In the genomic region with DNA sequence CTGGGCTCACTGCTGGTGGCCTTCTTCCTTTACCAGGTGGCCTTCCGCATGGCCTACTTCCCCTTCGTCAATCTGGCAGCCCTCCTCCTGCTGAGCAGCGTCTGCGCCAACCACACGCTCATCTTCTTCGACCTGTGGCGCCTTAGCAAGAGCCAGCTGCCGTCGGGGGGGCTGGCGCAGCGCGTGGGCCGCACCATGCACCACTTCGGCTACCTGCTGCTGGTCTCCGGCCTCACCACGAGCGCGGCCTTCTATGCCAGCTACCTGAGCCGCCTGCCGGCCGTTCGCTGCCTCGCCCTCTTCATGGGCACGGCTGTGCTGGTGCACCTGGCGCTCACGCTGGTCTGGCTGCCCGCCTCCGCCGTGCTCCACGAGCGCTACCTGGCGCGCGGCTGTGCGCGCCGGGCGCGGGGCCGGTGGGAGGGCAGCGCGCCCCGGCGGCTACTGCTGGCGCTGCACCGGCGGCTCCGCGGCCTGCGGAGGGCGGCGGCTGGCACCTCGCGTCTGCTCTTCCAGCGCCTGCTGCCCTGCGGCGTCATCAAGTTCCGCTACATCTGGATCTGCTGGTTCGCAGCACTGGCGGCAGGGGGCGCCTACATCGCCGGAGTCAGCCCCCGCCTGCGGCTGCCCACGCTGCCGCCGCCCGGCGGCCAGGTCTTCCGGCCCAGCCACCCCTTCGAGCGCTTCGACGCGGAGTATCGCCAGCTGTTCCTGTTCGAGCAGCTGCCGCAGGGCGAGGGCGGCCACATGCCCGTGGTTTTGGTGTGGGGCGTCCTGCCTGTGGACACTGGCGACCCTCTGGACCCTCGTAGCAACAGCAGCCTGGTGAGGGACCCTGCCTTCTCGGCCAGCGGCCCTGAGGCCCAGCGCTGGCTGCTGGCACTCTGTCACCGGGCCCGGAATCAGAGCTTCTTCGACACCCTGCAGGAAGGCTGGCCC, we compare ENCODE assay signal across 8 cellular contexts. TPM values are rescaled to one million over a fixed set of nuclear protein-coding genes. Genes with fewer than 3 reads are reported as not detected.
DNase-seq lines count a peak whose midpoint lies in the region; ATAC-seq, FAIRE-seq and TF ChIP-seq lines count a peak whose summit lies in the region.

No MANE protein-coding gene starts in this region.

- H3K27me3 ChIP-seq in HCT116 (ENCODE audit: insufficient read depth, low read length) (no peaks in the 10 kb centered on the region), brain microvascular endothelial cell (replicated peaks) (no peaks in the 10 kb centered on the region), small intestine (ENCODE audit: control insufficient read depth in 2 of 2, insufficient read depth in 2 of 2, low read length in 2 of 2) (no peaks in the 10 kb centered on the region)

- in situ Hi-C loops in brain microvascular endothelial cell (cut with HindIII; ENCODE audit: low pct_ligation_motif_present, low sequenced_read_pairs): no loop called here

- peak overlapping the region; percentile 67 for H3K4me2 ChIP-seq in HCT116 (ENCODE audit: low read length)

- DNase-seq in GF-D8 (lab: John Stamatoyannopoulos, UW): peak; percentile 60
- peak; percentile 81 for DNase-seq in HCT116 (ENCODE audit: low read depth, low spot score)
- DNase-seq in NAMALWA (ENCODE audit: low spot score): peak; percentile 94
- DNase-seq in UCSD-AML1 (lab: John Stamatoyannopoulos, UW; ENCODE audit: unreplicated experiment): peak; percentile 93
- peak; percentile 72 for DNase-seq in brain microvascular endothelial cell
- DNase-seq in iPS-NIHi11 (ENCODE audit: low spot score): peak; percentile 98
- DNase-seq in small intestine: peak; percentile 91
- no peak for DNase-seq in NCI-H1417 treated with DMSO at 0.1 percent for 48 hours (lab: John Stamatoyannopoulos, UW)

- intact Hi-C loops in HCT116 (cut with micrococcal nuclease): loop anchor here (1.0 kb wide), 1 partner anchor 54 kb away; no protein-coding TSS in a partner anchor

- H3K36me3 ChIP-seq in HCT116 (ENCODE audit: control insufficient read depth in 1 of 2, insufficient read depth in 2 of 2, low read length in 2 of 2) (no peaks in the 10 kb centered on the region), brain microvascular endothelial cell (replicated peaks) (no peaks in the 10 kb centered on the region), small intestine (ENCODE audit: control insufficient read depth in 2 of 2, insufficient read depth in 2 of 2, low read length in 2 of 2) (no peaks in the 10 kb centered on the region)

- H3K9ac ChIP-seq in HCT116 (ENCODE audit: low read length): peak overlapping the region; percentile 35; the same call in 1 of the 2 replicates

- no peaks in the 10 kb centered on the region for H4K20me1 ChIP-seq in HCT116 (ENCODE audit: insufficient read depth)

- TF ChIP-seq RAD21 in HCT116 (IDR thresholded peaks at IDR 0.05; ENCODE audit: low read depth): peak; percentile 66

- no peak for TF ChIP-seq POLR2A in HCT116 (IDR thresholded peaks at IDR 0.05; ENCODE audit: borderline replicate concordance, extremely low read depth, insufficient read depth, insufficient read length)

- H3K9me2 ChIP-seq in HCT116 (ENCODE audit: insufficient read depth): no peaks in the 10 kb centered on the region

- H2AFZ ChIP-seq in HCT116 (ENCODE audit: low read depth, low read length, poor library complexity, severe bottlenecking): no peak overlapping the region

- CTCF ChIA-PET in HCT116 (lab: Charles Lee): interaction anchor here (0.9 to 1.6 kb wide), 6 partner anchors 15 to 526 kb away, joined by 3 to 6 read pairs (median 3); partner anchors contain the start of genes CCDC9B, KNSTRN and VPS18

- RAD21 ChIA-PET in HCT116 (lab: Charles Lee; ENCODE audit: low non-redundant PET in 1 of 2, low total read pairs in 2 of 2, uncharacterized antibody in 2 of 2, unreplicated experiment in 2 of 2): interaction anchor here in 1 of 2 experiments (1.0 to 1.3 kb wide), 2 partner anchors 29 to 45 kb away, joined by 3 to 5 read pairs; partner anchors contain the start of gene INAFM2

- H3K4me1 ChIP-seq in HCT116 (ENCODE audit: control insufficient read depth in 1 of 2, insufficient read depth in 2 of 2, low read length in 2 of 2): peaks cover 7 to 16% of the 10 kb centered on the region in 2 experiments; a peak in 3 of 4 replicates
- peaks cover 0 to 5% of the 10 kb centered on the region in 2 donors for H3K4me1 ChIP-seq in small intestine (ENCODE audit: control insufficient read depth in 2 of 2, insufficient read depth in 1 of 2, low read depth in 1 of 2, low read length in 1 of 2)

- peak; percentile 92 for ATAC-seq in HCT116

- WGBS in small intestine, 3 donors: 7 to 10% (median 8%) methylated on average over 75 to 91 of the region's 91 CpGs

- POLR2A ChIA-PET in HCT116 (lab: Charles Lee): interaction anchor here (0.9 kb wide), 1 partner anchor 27 kb away, joined by 3 read pairs; the partner anchor contains the start of gene CCDC9B

- TF ChIP-seq CTCF in HCT116 (IDR thresholded peaks at IDR 0.05 in 2 of 3, conservative IDR thresholded peaks at IDR 0.05 in 1 of 3; ENCODE audit: borderline replicate concordance in 1 of 3, insufficient read depth in 1 of 3, low read depth in 2 of 3, low read length in 2 of 3) (peak; percentile 67 to 96 (median 78)), brain microvascular endothelial cell (IDR thresholded peaks at IDR 0.05; ENCODE audit: low read depth, low read length, missing control alignments) (peak; percentile 68)

- H3K9me3 ChIP-seq in HCT116 (ENCODE audit: control insufficient read depth in 1 of 2, insufficient read depth in 1 of 2, low read depth in 1 of 2, low read length in 2 of 2) (no peaks in the 10 kb centered on the region), small intestine (ENCODE audit: control insufficient read depth, low read depth) (no peaks in the 10 kb centered on the region)

- H3K79me2 ChIP-seq in HCT116 (ENCODE audit: insufficient read depth, low read length): no peaks in the 10 kb centered on the region

- no peak for FAIRE-seq in small intestine (lab: Jason Lieb, UNC)

- no TSS peak for BruUV-seq in HCT116 (replicated peaks; lab: Mats Ljungman, UMichigan)

- H3K27ac ChIP-seq in HCT116 (ENCODE audit: low read depth, low read length) (peak overlapping the region; percentile 58; the same call in 1 of the 2 replicates), brain microvascular endothelial cell (no peak overlapping the region), small intestine (ENCODE audit: low read depth in 1 of 2, low read length in 1 of 2) (peak overlapping the region; percentile 34 to 62)

- peak overlapping the region; percentile 17 to 40; a peak in 2 of 4 replicates for H3K4me3 ChIP-seq in HCT116 (replicated peaks in 1 of 2; ENCODE audit: low read depth in 1 of 2, low read length in 2 of 2)
- peak overlapping the region; percentile 33 for H3K4me3 ChIP-seq in brain microvascular endothelial cell (ENCODE audit: low read depth, low read length)
- peak overlapping the region; percentile 20 for H3K4me3 ChIP-seq in small intestine (ENCODE audit: low read depth in 1 of 2, low read length in 2 of 2)

TF ChIP-seq in HCT116, 20 proteins besides CTCF, POLR2A, EP300 and RAD21:
- TF ChIP-seq FOSL1 (IDR thresholded peaks at IDR 0.05; ENCODE audit: low read depth) (no peak), SRF (IDR thresholded peaks at IDR 0.05; ENCODE audit: low read depth) (no peak), EGR1 (IDR thresholded peaks at IDR 0.05; ENCODE audit: low read depth) (peak; percentile 86), ZFX (IDR thresholded peaks at IDR 0.05) (peak; percentile 80; the same call in 1 of the 2 replicates), POLR2AphosphoS5 (IDR thresholded peaks at IDR 0.05; ENCODE audit: low read depth, low read length) (peak; percentile 50; the same call in 1 of the 2 replicates), SIN3A (IDR thresholded peaks at IDR 0.05; ENCODE audit: low read depth) (0 out of 2 replicates have a peak, but pooled peaks have one; percentile 42), CBX3 (IDR thresholded peaks at IDR 0.05; ENCODE audit: low read depth) (peak; percentile 89), EZH2phosphoT487 (IDR thresholded peaks at IDR 0.05; ENCODE audit: borderline replicate concordance) (no peak), YY1 (IDR thresholded peaks at IDR 0.05; ENCODE audit: extremely low read depth, insufficient replicate concordance, low read depth, low read length) (peak; percentile 62)
- TF ChIP-seq, protein P1, sequence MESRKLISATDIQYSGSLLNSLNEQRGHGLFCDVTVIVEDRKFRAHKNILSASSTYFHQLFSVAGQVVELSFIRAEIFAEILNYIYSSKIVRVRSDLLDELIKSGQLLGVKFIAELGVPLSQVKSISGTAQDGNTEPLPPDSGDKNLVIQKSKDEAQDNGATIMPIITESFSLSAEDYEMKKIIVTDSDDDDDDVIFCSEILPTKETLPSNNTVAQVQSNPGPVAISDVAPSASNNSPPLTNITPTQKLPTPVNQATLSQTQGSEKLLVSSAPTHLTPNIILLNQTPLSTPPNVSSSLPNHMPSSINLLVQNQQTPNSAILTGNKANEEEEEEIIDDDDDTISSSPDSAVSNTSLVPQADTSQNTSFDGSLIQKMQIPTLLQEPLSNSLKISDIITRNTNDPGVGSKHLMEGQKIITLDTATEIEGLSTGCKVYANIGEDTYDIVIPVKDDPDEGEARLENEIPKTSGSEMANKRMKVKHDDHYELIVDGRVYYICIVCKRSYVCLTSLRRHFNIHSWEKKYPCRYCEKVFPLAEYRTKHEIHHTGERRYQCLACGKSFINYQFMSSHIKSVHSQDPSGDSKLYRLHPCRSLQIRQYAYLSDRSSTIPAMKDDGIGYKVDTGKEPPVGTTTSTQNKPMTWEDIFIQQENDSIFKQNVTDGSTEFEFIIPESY (IDR thresholded peaks at IDR 0.05; ENCODE audit: extremely low read depth, insufficient replicate concordance, low read length): peak; percentile 11
- TF ChIP-seq, protein P2, sequence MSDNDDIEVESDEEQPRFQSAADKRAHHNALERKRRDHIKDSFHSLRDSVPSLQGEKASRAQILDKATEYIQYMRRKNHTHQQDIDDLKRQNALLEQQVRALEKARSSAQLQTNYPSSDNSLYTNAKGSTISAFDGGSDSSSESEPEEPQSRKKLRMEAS (IDR thresholded peaks at IDR 0.05): peak; percentile 96

RNA-seq across cellular contexts. Expression of gene DISP2, which starts 9.9 kb away (rescaled TPM):
- 3.3 TPM for total RNA-seq in HCT116 (2021; ENCODE audit: unreplicated experiment)
- polyA plus RNA-seq in HCT116 (2012): 1.2 and 1.9 TPM in 2 replicates
- polyA plus RNA-seq in small intestine: 10 to 100 TPM in 1 of 3 donors, 1 to 10 TPM in 2; 2.2 to 12.2 (median 3.4) TPM

RNA-seq across cellular contexts. Expression of gene KNSTRN, which starts 14.6 kb away (rescaled TPM):
- 84.1 TPM for total RNA-seq in HCT116 (2021; ENCODE audit: unreplicated experiment)
- 66.4 and 98.7 TPM in 2 replicates for polyA plus RNA-seq in HCT116 (2012)
- polyA plus RNA-seq in small intestine: 10 to 100 TPM in 1 of 3 donors, 1 to 10 TPM in 2; 4.1 to 24.3 (median 5.6) TPM

RNA-seq across cellular contexts. Expression of gene PHGR1, which starts 17.1 kb away (rescaled TPM):
- 0.61 TPM for total RNA-seq in HCT116 (2021; ENCODE audit: unreplicated experiment)
- not detected in 2 replicates for polyA plus RNA-seq in HCT116 (2012)
- over 10,000 TPM in 2 of 3 donors, 1,000 to 10,000 TPM in 1; 4,043 to 32,483 (median 28,942) TPM for polyA plus RNA-seq in small intestine

RNA-seq across cellular contexts. Expression of gene CCDC9B, which starts 27.2 kb away (rescaled TPM):
- total RNA-seq in HCT116 (2021; ENCODE audit: unreplicated experiment): 15.6 TPM
- polyA plus RNA-seq in HCT116 (2012): 7.5 and 9.6 TPM in 2 replicates
- polyA plus RNA-seq in small intestine: 1 to 10 TPM; 2.2 to 7.4 (median 2.7) TPM

RNA-seq across cellular contexts. Expression of gene IVD, which starts 37.7 kb away (rescaled TPM):
- total RNA-seq in HCT116 (2021; ENCODE audit: unreplicated experiment): 65.6 TPM
- polyA plus RNA-seq in HCT116 (2012): 45.5 and 50.0 TPM in 2 replicates
- polyA plus RNA-seq in small intestine: 10 to 100 TPM; 20.0 to 58.3 (median 22.8) TPM
